In the genomic region with DNA sequence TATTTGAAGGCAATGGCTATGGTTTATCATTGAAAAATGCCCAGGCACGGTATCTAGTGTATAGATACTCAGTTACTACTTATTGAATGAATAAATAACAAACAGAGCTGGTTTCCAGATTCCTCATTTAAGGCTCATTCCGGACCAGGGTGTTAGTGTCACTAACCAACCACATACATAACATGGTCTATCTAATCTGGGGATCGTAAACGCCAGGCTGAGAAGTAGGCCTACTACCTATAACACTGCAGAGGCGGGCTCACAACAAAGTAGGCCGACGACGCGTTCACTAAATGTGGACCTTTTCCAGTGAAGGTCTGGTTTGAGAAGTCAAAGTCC, we compare ENCODE assay signal across 8 cellular contexts. TPM values are rescaled to one million over a fixed set of nuclear protein-coding genes. Genes with fewer than 3 reads are reported as not detected.
A peak's percentile ranks its signal among the peaks of the same experiment; 100 is the strongest.
DNase-seq lines count a peak whose midpoint lies in the region; ATAC-seq, FAIRE-seq and TF ChIP-seq lines count a peak whose summit lies in the region.

No MANE protein-coding gene starts in this region.

- peaks cover 45% of the 10 kb centered on the region for H3K36me3 Mint-ChIP-seq in CD4-positive, alpha-beta T cell (ENCODE audit: low read depth)
- H3K36me3 Mint-ChIP-seq in astrocyte (ENCODE audit: low read depth, unreplicated experiment), result no peaks in the 10 kb centered on the region

- H2AFZ ChIP-seq in astrocyte (ENCODE audit: low read depth, low read length), result peak overlapping the region; percentile 95

- no peaks in the 10 kb centered on the region for H3K9me3 ChIP-seq in CD4-positive, alpha-beta T cell (ENCODE audit: control insufficient read depth, low read length)
- H3K9me3 ChIP-seq in astrocyte (ENCODE audit: insufficient read depth, low read depth, low read length) (no peaks in the 10 kb centered on the region), mesodermal cell (ENCODE audit: control insufficient read depth, low read length) (no peaks in the 10 kb centered on the region)

- peak overlapping the region; percentile 84 for H3K27ac ChIP-seq in CD4-positive, alpha-beta T cell (ENCODE audit: low read depth, low read length)
- H3K27ac ChIP-seq in astrocyte (ENCODE audit: low read depth, low read length) (peak overlapping the region; percentile 74), mesodermal cell (ENCODE audit: low read depth, low read length, severe bottlenecking) (peak overlapping the region; percentile 74)

- CTCF ChIA-PET in CD4-positive, alpha-beta T cell (lab: Charles Lee), result interaction anchor here (1.5 to 1.6 kb wide), 2 partner anchors 10 to 619 kb away, joined by 4 to 6 read pairs; a partner anchor contains a TSS

- intact Hi-C loops in CD4-positive, alpha-beta T cell (cut with DNase I, micrococcal nuclease), result loop anchor here (2.0 to 10.0 kb wide), 9 partner anchors 43 to 1895 kb away; a partner anchor contains a TSS

- H3K27me3 ChIP-seq in CD4-positive, alpha-beta T cell (ENCODE audit: control insufficient read depth, insufficient read depth, low read length), result no peaks in the 10 kb centered on the region
- H3K27me3 ChIP-seq in astrocyte (ENCODE audit: insufficient read depth, low read length), result no peaks in the 10 kb centered on the region

- TF ChIP-seq CTCF in CD4-positive, alpha-beta T cell (IDR thresholded peaks at IDR 0.05), result no peak
- TF ChIP-seq CTCF in astrocyte (IDR thresholded peaks at IDR 0.05; ENCODE audit: insufficient read depth, low read depth, low read length), result no peak

- ATAC-seq in CD4-positive, alpha-beta T cell (ENCODE audit: poor library complexity), result no peak
- ATAC-seq in HG02938 (IDR thresholded peaks at IDR 0.05; ENCODE audit: unreplicated experiment), result peak; percentile 23

- H3K9ac ChIP-seq in astrocyte (ENCODE audit: low read length), result peak overlapping the region; percentile 90

- H3K4me3 Mint-ChIP-seq in CD4-positive, alpha-beta T cell, result peak overlapping the region; percentile 92
- H3K4me3 Mint-ChIP-seq in astrocyte (ENCODE audit: unreplicated experiment), result peak overlapping the region; percentile 95

- H3K4me1 ChIP-seq in astrocyte (ENCODE audit: insufficient read depth, low read length), result peaks cover 6% of the 10 kb centered on the region
- H3K4me1 ChIP-seq in mesodermal cell (ENCODE audit: control insufficient read depth, insufficient read depth, low read length, poor library complexity, severe bottlenecking), result no peaks in the 10 kb centered on the region

- no peak for DNase-seq in CD4-positive, alpha-beta T cell
- DNase-seq in astrocyte (ENCODE audit: low read depth), result no peak
- no peak for DNase-seq in Kasumi-1 (lab: John Stamatoyannopoulos, UW)
- no peak for DNase-seq in NCI-H2196 treated with DMSO at 0.1 percent for 48 hours (lab: John Stamatoyannopoulos, UW; ENCODE audit: unreplicated experiment)
- no peak for DNase-seq in islet precursor cell
- DNase-seq in HK-2 (ENCODE audit: unreplicated experiment), result no peak

- H3K4me1 Mint-ChIP-seq in CD4-positive, alpha-beta T cell (ENCODE audit: low read depth), result peaks cover 38% of the 10 kb centered on the region
- H3K4me1 Mint-ChIP-seq in astrocyte (ENCODE audit: low read depth, unreplicated experiment), result peaks cover 1% of the 10 kb centered on the region

- H3K27ac Mint-ChIP-seq in CD4-positive, alpha-beta T cell, result peak overlapping the region; percentile 92
- H3K27ac Mint-ChIP-seq in astrocyte (ENCODE audit: unreplicated experiment), result peak overlapping the region; percentile 82

- H3K4me3 ChIP-seq in astrocyte (ENCODE audit: insufficient read depth, low read depth, low read length) (peak overlapping the region; percentile 93), mesodermal cell (ENCODE audit: extremely low read depth, insufficient read depth, low read length, poor library complexity, severe bottlenecking) (peak overlapping the region; percentile 85)

- H3K9me3 Mint-ChIP-seq in CD4-positive, alpha-beta T cell, result no peaks in the 10 kb centered on the region
- no peaks in the 10 kb centered on the region for H3K9me3 Mint-ChIP-seq in astrocyte (ENCODE audit: unreplicated experiment)

- H3K4me2 ChIP-seq in astrocyte (ENCODE audit: low read length), result peak overlapping the region; percentile 91

- peaks cover 16% of the 10 kb centered on the region for H3K79me2 ChIP-seq in astrocyte (ENCODE audit: insufficient read depth, low read length)

- no peak for FAIRE-seq in astrocyte (lab: Jason Lieb, UNC)

- H4K20me1 ChIP-seq in astrocyte (ENCODE audit: insufficient read depth, low read length), result no peaks in the 10 kb centered on the region

- 0% methylated on average over 5 to 8 of the region's 9 CpGs for WGBS in mesodermal cell (ENCODE audit: insufficient coverage in 2 of 2), 2 experiments

- H3K27me3 Mint-ChIP-seq in CD4-positive, alpha-beta T cell, result no peaks in the 10 kb centered on the region
- no peaks in the 10 kb centered on the region for H3K27me3 Mint-ChIP-seq in astrocyte (ENCODE audit: low read depth, unreplicated experiment)

- POLR2A ChIA-PET in CD4-positive, alpha-beta T cell (lab: Charles Lee), result interaction anchor here (0.6 to 1.7 kb wide), 6 partner anchors 9 to 640 kb away, joined by 3 to 14 read pairs (median 3); a partner anchor contains a TSS

- H3K36me3 ChIP-seq in astrocyte (ENCODE audit: insufficient read depth, low read length) (peaks cover 4% of the 10 kb centered on the region), mesodermal cell (ENCODE audit: control insufficient read depth, insufficient read depth, low read length) (peaks cover 15% of the 10 kb centered on the region)

RNA-seq across cellular contexts. Expression of a gene that starts 0.4 kb away (rescaled TPM):
- 10 to 100 TPM; 28.2 to 28.7 TPM for total RNA-seq in CD4-positive, alpha-beta T cell
- 31.7 and 36.2 TPM in 2 replicates for total RNA-seq in astrocyte
- polyA plus RNA-seq in mesodermal cell (2013, experiment 1 of 2), result 89.2 TPM
- 103 TPM for polyA plus RNA-seq in mesodermal cell (2013, experiment 2 of 2)

RNA-seq across cellular contexts. Expression of a gene that starts 5.5 kb away (rescaled TPM):
- total RNA-seq in CD4-positive, alpha-beta T cell, result 10 to 100 TPM; 23.3 to 25.4 TPM
- 28.2 and 31.9 TPM in 2 replicates for total RNA-seq in astrocyte
- polyA plus RNA-seq in mesodermal cell (2013, experiment 1 of 2), result 27.9 TPM
- polyA plus RNA-seq in mesodermal cell (2013, experiment 2 of 2), result 24.1 TPM
